In genomic region chrX:16712825-16713155, GRCh38 we compare ENCODE assay signal across 8 cellular contexts. TPM values are rescaled to one million over a fixed set of nuclear protein-coding genes. Genes with fewer than 3 reads are reported as not detected.
DNase-seq lines count a peak whose midpoint lies in the region; ATAC-seq and TF ChIP-seq lines count a peak whose summit lies in the region.

No MANE protein-coding gene starts in this region.

- H2AFZ ChIP-seq in HCT116 (ENCODE audit: low read depth, low read length, poor library complexity, severe bottlenecking) (peak overlapping the region; percentile 16), trophoblast cell (ENCODE audit: insufficient read depth, low read length, poor library complexity) (peak overlapping the region; percentile 81)

- H3K9me3 ChIP-seq in HCT116 (ENCODE audit: control insufficient read depth in 1 of 2, insufficient read depth in 1 of 2, low read depth in 1 of 2, low read length in 2 of 2) (no peaks in the 10 kb centered on the region), SJSA1 (replicated peaks) (no peaks in the 10 kb centered on the region), trophoblast cell (ENCODE audit: insufficient read depth, low read depth, low read length) (no peaks in the 10 kb centered on the region)

- no peak overlapping the region for H2AK5ac ChIP-seq in trophoblast cell (ENCODE audit: low read length)

- H3K18ac ChIP-seq in trophoblast cell (ENCODE audit: low read length) = no peak overlapping the region

- POLR2A ChIA-PET in HCT116 (lab: Charles Lee) = interaction anchor here (0.8 to 1.3 kb wide), 2 partner anchors 10 to 59 kb away, joined by 3 to 6 read pairs; no protein-coding TSS in a partner anchor

- DNase-seq in HCT116 (ENCODE audit: low read depth, low spot score) (no peak), SJSA1 (ENCODE audit: low read depth in 1 of 2, low spot score in 2 of 2) (peak in 1 of 2 experiments; percentile 38), fibroblast of the aortic adventitia (ENCODE audit: low read depth) (peak; percentile 36), trophoblast cell (no peak), mucosa of gallbladder (ENCODE audit: low spot score) (no peak)
- DNase-seq in activated effector memory CD4-positive, alpha-beta T cell treated with anti-CD3 and anti-CD28 coated beads, Interleukin-2, amount 50 U/mL, for 16 hours = no peak

- H3K79me2 ChIP-seq in HCT116 (ENCODE audit: insufficient read depth, low read length) (no peaks in the 10 kb centered on the region), trophoblast cell (ENCODE audit: control insufficient read depth, insufficient read depth, low read length, poor library complexity) (peaks cover 9% of the 10 kb centered on the region)

- RAD21 ChIA-PET in HCT116 (lab: Charles Lee; ENCODE audit: low non-redundant PET in 1 of 2, low total read pairs in 2 of 2, uncharacterized antibody in 2 of 2, unreplicated experiment in 2 of 2) = no interaction called here

- no peaks in the 10 kb centered on the region for H3K9me2 ChIP-seq in HCT116 (ENCODE audit: insufficient read depth)

- peak overlapping the region; percentile 44 to 71 for H3K4me3 ChIP-seq in HCT116 (replicated peaks in 1 of 2; ENCODE audit: low read depth in 1 of 2, low read length in 2 of 2)
- peak overlapping the region; percentile 59 for H3K4me3 ChIP-seq in SJSA1
- H3K4me3 ChIP-seq in fibroblast of the aortic adventitia (ENCODE audit: low read depth, low read length) = peak overlapping the region; percentile 73
- peak overlapping the region; percentile 88 for H3K4me3 ChIP-seq in trophoblast cell (ENCODE audit: low read depth, low read length)

- CTCF ChIA-PET in HCT116 (lab: Charles Lee) = no interaction called here

- peak overlapping the region; percentile 82 for H3K9ac ChIP-seq in HCT116 (ENCODE audit: low read length)
- H3K9ac ChIP-seq in trophoblast cell (ENCODE audit: low read length) = peak overlapping the region; percentile 88

- BruUV-seq in HCT116 (replicated peaks; lab: Mats Ljungman, UMichigan) = TSS peak; percentile 60

- no peak overlapping the region for H3K23ac ChIP-seq in trophoblast cell (ENCODE audit: low read length)

- peaks cover 12% of the 10 kb centered on the region for H3K79me1 ChIP-seq in trophoblast cell (ENCODE audit: low read length)

- peak overlapping the region; percentile 87 for H4K8ac ChIP-seq in trophoblast cell (ENCODE audit: low read depth, low read length)

- peaks cover 0 to 15% of the 10 kb centered on the region in 2 experiments; a peak in 1 of 4 replicates for H3K4me1 ChIP-seq in HCT116 (ENCODE audit: control insufficient read depth in 1 of 2, insufficient read depth in 2 of 2, low read length in 2 of 2)
- H3K4me1 ChIP-seq in SJSA1 (replicated peaks) = peaks cover 4% of the 10 kb centered on the region; the same call in 1 of the 2 replicates
- peaks cover 0 to 3% of the 10 kb centered on the region in 2 experiments for H3K4me1 ChIP-seq in trophoblast cell (ENCODE audit: control insufficient read depth in 1 of 2, insufficient read depth in 2 of 2, low read length in 2 of 2)

- H3K14ac ChIP-seq in trophoblast cell (ENCODE audit: low read length) = no peak overlapping the region

- no peak overlapping the region for H2BK120ac ChIP-seq in trophoblast cell (ENCODE audit: insufficient read depth, low read length, poor library complexity)

- H3K4me2 ChIP-seq in HCT116 (ENCODE audit: low read length) (peak overlapping the region; percentile 91), trophoblast cell (ENCODE audit: low read length) (peak overlapping the region; percentile 67)

- H2BK5ac ChIP-seq in trophoblast cell (ENCODE audit: low read depth, low read length, poor library complexity) = no peak overlapping the region

- peak; percentile 24 for ATAC-seq in GM18517 (IDR thresholded peaks at IDR 0.05; ENCODE audit: unreplicated experiment)
- ATAC-seq in HCT116 = peak; percentile 49
- ATAC-seq in GM18520 (IDR thresholded peaks at IDR 0.05; ENCODE audit: unreplicated experiment) = no peak

- intact Hi-C loops in HCT116 (cut with micrococcal nuclease) = loop anchor here (10.0 kb wide), 1 partner anchor 858 kb away; the partner anchor contains the start of gene AP1S2

- TF ChIP-seq RAD21 in HCT116 (IDR thresholded peaks at IDR 0.05; ENCODE audit: low read depth) = no peak

- H3K36me3 ChIP-seq in HCT116 (ENCODE audit: control insufficient read depth in 1 of 2, insufficient read depth in 2 of 2, low read length in 2 of 2) (no peaks in the 10 kb centered on the region), SJSA1 (no peaks in the 10 kb centered on the region), trophoblast cell (ENCODE audit: control insufficient read depth in 1 of 2, insufficient read depth in 2 of 2, low read length in 2 of 2) (no peaks in the 10 kb centered on the region)

- H3K4ac ChIP-seq in trophoblast cell (ENCODE audit: low read depth, low read length) = peak overlapping the region; percentile 99

- H3K27me3 ChIP-seq in HCT116 (ENCODE audit: insufficient read depth, low read length) (no peaks in the 10 kb centered on the region), SJSA1 (replicated peaks) (no peaks in the 10 kb centered on the region), trophoblast cell (ENCODE audit: insufficient read depth, low read length) (no peaks in the 10 kb centered on the region)

- no CpG with 5 or more reads among the region's 10 CpGs for WGBS in trophoblast cell (ENCODE audit: extremely low coverage, insufficient coverage, insufficient read length)

- TF ChIP-seq POLR2A in HCT116 (IDR thresholded peaks at IDR 0.05; ENCODE audit: borderline replicate concordance, extremely low read depth, insufficient read depth, insufficient read length) = no peak

- TF ChIP-seq CTCF in HCT116 (IDR thresholded peaks at IDR 0.05 in 2 of 3, conservative IDR thresholded peaks at IDR 0.05 in 1 of 3; ENCODE audit: borderline replicate concordance in 1 of 3, insufficient read depth in 1 of 3, low read depth in 2 of 3, low read length in 2 of 3) (no peak), fibroblast of the aortic adventitia (IDR thresholded peaks at IDR 0.05; ENCODE audit: insufficient read depth, low read length) (no peak)

- H2BK12ac ChIP-seq in trophoblast cell (ENCODE audit: low read length) = no peak overlapping the region

- H4K20me1 ChIP-seq in HCT116 (ENCODE audit: insufficient read depth) = no peaks in the 10 kb centered on the region

- H4K91ac ChIP-seq in trophoblast cell (ENCODE audit: low read depth, low read length) = peak overlapping the region; percentile 81

- H4K12ac ChIP-seq in trophoblast cell (ENCODE audit: low read depth, low read length) = peak overlapping the region; percentile 99

- H3K27ac ChIP-seq in HCT116 (ENCODE audit: low read depth, low read length) (peak overlapping the region; percentile 87), SJSA1 (no peak overlapping the region), trophoblast cell (ENCODE audit: low read depth, low read length) (peak overlapping the region; percentile 27)

TF ChIP-seq in HCT116, 20 proteins besides CTCF, POLR2A, EP300 and RAD21 (continues in another document):
- TF ChIP-seq POLR2AphosphoS5 (IDR thresholded peaks at IDR 0.05; ENCODE audit: low read depth, low read length) (no peak), EZH2 (IDR thresholded peaks at IDR 0.05) (no peak), MAX (IDR thresholded peaks at IDR 0.05) (no peak), JUND (IDR thresholded peaks at IDR 0.05) (no peak), YY1 (IDR thresholded peaks at IDR 0.05; ENCODE audit: extremely low read depth, insufficient replicate concordance, low read depth, low read length) (no peak), CEBPB (IDR thresholded peaks at IDR 0.05; ENCODE audit: low read depth) (no peak), CBX3 (IDR thresholded peaks at IDR 0.05; ENCODE audit: low read depth) (no peak), SIN3A (IDR thresholded peaks at IDR 0.05; ENCODE audit: low read depth) (no peak), ELF1 (IDR thresholded peaks at IDR 0.05; ENCODE audit: borderline replicate concordance, low read depth) (no peak), ATF3 (IDR thresholded peaks at IDR 0.05) (no peak)

RNA-seq across cellular contexts. Expression of gene CTPS2, which starts 0.3 kb away (rescaled TPM):
- total RNA-seq in HCT116 (2021; ENCODE audit: unreplicated experiment) (9.6 TPM), fibroblast of the aortic adventitia (ENCODE audit: low replicate concordance) (6.2 and 12.0 TPM in 2 replicates), mucosa of gallbladder (18.5 TPM)
- 4.7 and 6.2 TPM in 2 replicates for polyA plus RNA-seq in HCT116 (2012)
- 4.6 and 8.4 TPM in 2 replicates for total RNA-seq in SJSA1 (2014; rRNA removed; shearing (Covaris generic))
- polyA plus RNA-seq in trophoblast cell (2013) = 10.8 and 11.9 TPM in 2 replicates

RNA-seq across cellular contexts. Expression of gene SYAP1, which starts 6.6 kb away (rescaled TPM):
- total RNA-seq in HCT116 (2021; ENCODE audit: unreplicated experiment) (24.8 TPM), fibroblast of the aortic adventitia (ENCODE audit: low replicate concordance) (15.9 and 39.9 TPM in 2 replicates), mucosa of gallbladder (42.6 TPM)
- polyA plus RNA-seq in HCT116 (2012) = 7.5 and 9.6 TPM in 2 replicates
- 26.0 and 34.6 TPM in 2 replicates for total RNA-seq in SJSA1 (2014; rRNA removed; shearing (Covaris generic))
- polyA plus RNA-seq in trophoblast cell (2013) = 19.0 and 19.3 TPM in 2 replicates
